23 cellular contexts compared by ENCODE assay signal in genomic region chr3:12472000-12472399, GRCh38. TPM values are rescaled to one million over a fixed set of nuclear protein-coding genes. Genes with fewer than 3 reads are reported as not detected.
A peak's percentile ranks its signal among the peaks of the same experiment; 100 is the strongest.
DNase-seq lines count a peak whose midpoint lies in the region; ATAC-seq, FAIRE-seq and TF ChIP-seq lines count a peak whose summit lies in the region.
"Had no signal": no experiment of that assay in that cellular context is flagged by ENCODE, and none has a peak within 500 bp of the region (broad histone marks: within the 10 kb centered on the region; RNA-seq: fewer than 3 reads in every experiment).

No MANE protein-coding gene starts in this region.

- no peak overlapping the region for H4K8ac ChIP-seq in H1 (ENCODE audit: extremely low read depth, insufficient read depth, low read length)

- no peak overlapping the region for H3K18ac ChIP-seq in H1 (ENCODE audit: extremely low read depth, low read length)

- no peak overlapping the region for H3K14ac ChIP-seq in H1 (ENCODE audit: insufficient read length)

- H3K9ac ChIP-seq in HCT116 (ENCODE audit: low read length) = peak overlapping the region; percentile 41; the same call in 1 of the 2 replicates
- H3K9ac ChIP-seq in H1 (replicated peaks in 1 of 4; ENCODE audit: extremely low read depth in 1 of 4, low read depth in 3 of 4, low read length in 3 of 4) = no peak overlapping the region

- H3K9me2 ChIP-seq in HCT116 (ENCODE audit: insufficient read depth) = no peaks in the 10 kb centered on the region

- TF ChIP-seq RAD21 in A549 (conservative IDR thresholded peaks at IDR 0.05 in 1 of 2, IDR thresholded peaks at IDR 0.05 in 1 of 2) (no peak), HCT116 (IDR thresholded peaks at IDR 0.05; ENCODE audit: low read depth) (no peak), H1 (IDR thresholded peaks at IDR 0.05 in 1 of 2, conservative IDR thresholded peaks at IDR 0.05 in 1 of 2; ENCODE audit: low read depth in 2 of 2, low read length in 2 of 2) (no peak)

- H2BK5ac ChIP-seq in H1 (ENCODE audit: low read depth, low read length) = no peak overlapping the region

- TF ChIP-seq EP300 in A549 (IDR thresholded peaks at IDR 0.05) (no peak), H1 (IDR thresholded peaks at IDR 0.05; ENCODE audit: borderline replicate concordance in 1 of 2, low read depth in 2 of 2, low read length in 2 of 2) (no peak)

- H3K79me2 ChIP-seq in HCT116 (ENCODE audit: insufficient read depth, low read length) (no peaks in the 10 kb centered on the region), H1 (ENCODE audit: control insufficient read depth in 1 of 2, insufficient read depth in 2 of 2, low read length in 2 of 2) (no peaks in the 10 kb centered on the region)

- BruUV-seq in HCT116 (replicated peaks; lab: Mats Ljungman, UMichigan) = no TSS peak

- no peak for TF ChIP-seq CTCF in A549 (IDR thresholded peaks at IDR 0.05)
- TF ChIP-seq CTCF in HCT116 (IDR thresholded peaks at IDR 0.05 in 2 of 3, conservative IDR thresholded peaks at IDR 0.05 in 1 of 3; ENCODE audit: borderline replicate concordance in 1 of 3, insufficient read depth in 1 of 3, low read depth in 2 of 3, low read length in 2 of 3) = no peak
- no peak for TF ChIP-seq CTCF in RWPE1 (conservative IDR thresholded peaks at IDR 0.05; ENCODE audit: low read depth)
- TF ChIP-seq CTCF in H1 (IDR thresholded peaks at IDR 0.05; ENCODE audit: control extremely low read depth in 1 of 3, insufficient read depth in 1 of 3, low read depth in 1 of 3, low read length in 3 of 3) = no peak

- H2AFZ ChIP-seq in HCT116 (ENCODE audit: low read depth, low read length, poor library complexity, severe bottlenecking) (no peak overlapping the region), H1 (ENCODE audit: low read length) (no peak overlapping the region)

- H4K91ac ChIP-seq in H1 (replicated peaks; ENCODE audit: insufficient read length, low read length) = no peak overlapping the region

- no peak for ATAC-seq in A549
- no peak for ATAC-seq in HCT116

- no peaks in the 10 kb centered on the region for H3K23me2 ChIP-seq in H1 (ENCODE audit: low read depth, low read length)

- no peak overlapping the region for H3K4me3 ChIP-seq in A549
- no peak overlapping the region for H3K4me3 ChIP-seq in HCT116 (replicated peaks in 1 of 2; ENCODE audit: low read depth in 1 of 2, low read length in 2 of 2)
- H3K4me3 ChIP-seq in H1 (ENCODE audit: extremely low read depth in 1 of 4, insufficient read depth in 2 of 4, low read depth in 3 of 4, low read length in 4 of 4) = no peak overlapping the region
- H3K4me3 ChIP-seq: GM23338, HAP-1, Peyer's patch, SK-N-MC had no signal

- no peak overlapping the region for H3K23ac ChIP-seq in H1 (ENCODE audit: insufficient read length)

- H3K79me1 ChIP-seq in H1 (ENCODE audit: low read depth, low read length) = no peaks in the 10 kb centered on the region

- intact Hi-C loops in HCT116 (cut with micrococcal nuclease) = loop anchor here (1.0 to 5.0 kb wide), 3 partner anchors 29 to 185 kb away; partner anchors contain the start of gene PPARG

- no peak overlapping the region for H2BK15ac ChIP-seq in H1 (ENCODE audit: low read length)

- peaks cover 38% of the 10 kb centered on the region for H3K4me1 ChIP-seq in A549
- peaks cover 26 to 56% of the 10 kb centered on the region in 2 experiments for H3K4me1 ChIP-seq in HCT116 (ENCODE audit: control insufficient read depth in 1 of 2, insufficient read depth in 2 of 2, low read length in 2 of 2)
- H3K4me1 ChIP-seq in H1 (replicated peaks in 1 of 4; ENCODE audit: control insufficient read depth in 3 of 4, insufficient read depth in 4 of 4, low read length in 3 of 4) = peaks cover 0 to 4% (median 0%) of the 10 kb centered on the region in 4 experiments; a peak in 2 of 7 replicates
- H3K4me1 ChIP-seq: HAP-1, Peyer's patch had no signal

- RAD21 ChIA-PET in HCT116 (lab: Charles Lee; ENCODE audit: low non-redundant PET in 1 of 2, low total read pairs in 2 of 2, uncharacterized antibody in 2 of 2, unreplicated experiment in 2 of 2) = no interaction called here

- 88% methylated on average over 8 of the region's 8 CpGs for WGBS in A549 (ENCODE audit: missing lambda C conversion rate)
- 77% methylated on average over 8 of the region's 8 CpGs; no CpG with 5 or more reads in 1 of the 2 experiments for WGBS in H1 (ENCODE audit: extremely low coverage in 1 of 2, insufficient coverage in 1 of 2, insufficient read length in 1 of 2, insufficient replicate concordance in 2 of 2, low coverage in 1 of 2, low lambda C conversion rate in 2 of 2, missing lambda C conversion rate in 1 of 2), 2 experiments

- H2AK5ac ChIP-seq in H1 (ENCODE audit: low read depth, low read length) = no peak overlapping the region

- TF ChIP-seq POLR2A in A549 (IDR thresholded peaks at IDR 0.05; ENCODE audit: low read length) = no peak
- no peak for TF ChIP-seq POLR2A in HCT116 (IDR thresholded peaks at IDR 0.05; ENCODE audit: borderline replicate concordance, extremely low read depth, insufficient read depth, insufficient read length)
- TF ChIP-seq POLR2A in H1 (IDR thresholded peaks at IDR 0.05; ENCODE audit: control extremely low read depth in 1 of 2, low read depth in 2 of 2, low read length in 2 of 2) = no peak

- H3K4me2 ChIP-seq in A549 (peak overlapping the region; percentile 67), HCT116 (ENCODE audit: low read length) (peak overlapping the region; percentile 72), H1 (ENCODE audit: insufficient read depth in 1 of 2, low read depth in 2 of 2, low read length in 2 of 2) (no peak overlapping the region)
- H3K4me2 ChIP-seq: GM23338 had no signal

- H2BK120ac ChIP-seq in H1 (replicated peaks; ENCODE audit: low read depth, low read length) = no peak overlapping the region

- no peak overlapping the region for H4K5ac ChIP-seq in H1 (ENCODE audit: insufficient read length, low read depth, low read length)

- peak overlapping the region; percentile 73 to 84 for H3K27ac ChIP-seq in A549
- peak overlapping the region; percentile 72 for H3K27ac ChIP-seq in HCT116 (ENCODE audit: low read depth, low read length)
- H3K27ac ChIP-seq in RWPE1 = peak overlapping the region; percentile 38; the same call in 1 of the 2 replicates
- no peak overlapping the region for H3K27ac ChIP-seq in H1 (ENCODE audit: low read depth, low read length)
- H3K27ac ChIP-seq: C4-2B, HL-60, Peyer's patch, SK-N-MC had no signal

- DNase-seq in A549 (ENCODE audit: low read depth in 1 of 2, low spot score in 1 of 2) (no peak), HCT116 (ENCODE audit: low read depth, low spot score) (no peak), RWPE1 (ENCODE audit: low spot score) (no peak), H1 (ENCODE audit: low read depth in 1 of 2, low spot score in 2 of 2) (no peak), AML-193 (lab: John Stamatoyannopoulos, UW) (no peak), NCI-H774 (lab: John Stamatoyannopoulos, UW) (no peak), hepatic stellate cell (ENCODE audit: low spot score) (no peak)
- DNase-seq: Caco-2; CD8-positive, alpha-beta T cell; GF-D8; KBM-7; NCI-H1105 treated with DMSO at 0.1 percent for 48 hours; NCI-H2029; NCI-H446 treated with DMSO at 0.1 percent for 48 hours; NCI-H526; SIG-M5 had no signal

- CTCF ChIA-PET in A549 (lab: Yijun Ruan, JAX) (interaction anchor here (1.0 to 12.5 kb wide), 7 partner anchors 8 to 333 kb away, joined by 3 to 342 read pairs (median 3); no protein-coding TSS in a partner anchor), HCT116 (lab: Charles Lee) (interaction anchor here (3.8 kb wide), 1 partner anchor 8 kb away, joined by 23 read pairs; no protein-coding TSS in a partner anchor), RWPE1 (lab: Yijun Ruan, JAX) (interaction anchor here (0.6 kb wide), 2 partner anchors 69 to 353 kb away, joined by 3 to 6 read pairs; no protein-coding TSS in a partner anchor), H1 (lab: Charles Lee; ENCODE audit: partially characterized antibody) (interaction anchor here (1.2 to 5.3 kb wide), 4 partner anchors 8 to 333 kb away, joined by 3 to 25 read pairs (median 13); no protein-coding TSS in a partner anchor)

- H3K36me3 ChIP-seq in HCT116 (ENCODE audit: control insufficient read depth in 1 of 2, insufficient read depth in 2 of 2, low read length in 2 of 2) = no peaks in the 10 kb centered on the region
- no peaks in the 10 kb centered on the region for H3K36me3 ChIP-seq in H1 (ENCODE audit: control insufficient read depth in 2 of 4, insufficient read depth in 4 of 4, low read length in 3 of 4)
- H3K36me3 ChIP-seq: HAP-1, Peyer's patch had no signal

- no peaks in the 10 kb centered on the region for H3K9me3 ChIP-seq in A549
- no peaks in the 10 kb centered on the region for H3K9me3 ChIP-seq in HCT116 (ENCODE audit: control insufficient read depth in 1 of 2, insufficient read depth in 1 of 2, low read depth in 1 of 2, low read length in 2 of 2)
- no peaks in the 10 kb centered on the region for H3K9me3 ChIP-seq in H1 (ENCODE audit: insufficient read depth in 2 of 2, low read depth in 1 of 2, low read length in 1 of 2)
- H3K9me3 ChIP-seq: Caco-2, HAP-1, Peyer's patch had no signal

- H2BK20ac ChIP-seq in H1 (ENCODE audit: low read length) = no peak overlapping the region

- H2BK12ac ChIP-seq in H1 (ENCODE audit: low read depth, low read length) = no peak overlapping the region

- no peaks in the 10 kb centered on the region for H4K20me1 ChIP-seq in HCT116 (ENCODE audit: insufficient read depth)
- no peaks in the 10 kb centered on the region for H4K20me1 ChIP-seq in H1 (replicated peaks in 1 of 2; ENCODE audit: control insufficient read depth in 1 of 2, insufficient read depth in 2 of 2, low read length in 2 of 2)

- POLR2A ChIA-PET in A549 (lab: Yijun Ruan, JAX) = interaction anchor here (0.9 kb wide), 1 partner anchor 12 kb away, joined by 3 read pairs; the partner anchor contains the start of gene TSEN2
- POLR2A ChIA-PET in HCT116 (lab: Charles Lee) = interaction anchor here (1.7 kb wide), 1 partner anchor 12 kb away, joined by 4 read pairs; the partner anchor contains the start of gene TSEN2
- POLR2A ChIA-PET in RWPE1 (lab: Yijun Ruan, JAX; ENCODE audit: low non-redundant PET) = no interaction called here
- POLR2A ChIA-PET in H1 (lab: Charles Lee; ENCODE audit: partially characterized antibody) = interaction anchor here (1.7 kb wide), 1 partner anchor 11 kb away, joined by 4 read pairs; no protein-coding TSS in a partner anchor

- no peaks in the 10 kb centered on the region for H3K27me3 ChIP-seq in HCT116 (ENCODE audit: insufficient read depth, low read length)
- no peaks in the 10 kb centered on the region for H3K27me3 ChIP-seq in H1 (replicated peaks in 1 of 4; ENCODE audit: control insufficient read depth in 3 of 4, extremely low read depth in 1 of 4, insufficient read depth in 3 of 4, low read length in 3 of 4)
- H3K27me3 ChIP-seq: Peyer's patch had no signal

- H3K4ac ChIP-seq in H1 (replicated peaks; ENCODE audit: insufficient read length, low read depth, low read length) = no peak overlapping the region

- H3K56ac ChIP-seq in H1 (replicated peaks; ENCODE audit: insufficient read length, low read depth, low read length) = no peak overlapping the region

- FAIRE-seq in A549 (lab: Jason Lieb, UNC) (no peak), H1 (lab: Jason Lieb, UNC) (no peak)
- FAIRE-seq: GM12891 had no signal

RNA-seq across cellular contexts. Expression of gene TSEN2, which starts 12.3 kb away (rescaled TPM):
- polyA plus RNA-seq in A549 (2011; rRNA removed) (29.8 and 33.1 TPM in 2 replicates), A549 (2017; fragmentation: RNase III; extraction: RNeasy Plus Mini Kit Qiagen cat#74134 plus additional on column Dnase treatment) (24.2 to 27.1 TPM (median 24.9 TPM) in 3 replicates), H1 (2011; rRNA removed) (15.1 and 16.1 TPM in 2 replicates)
- polyA plus RNA-seq in A549 (2012; cell fraction: cytosol; rRNA removed) = 15.5 and 15.6 TPM in 2 replicates
- 21.9 and 38.9 TPM in 2 replicates for polyA plus RNA-seq in A549 (2012; cell fraction: nucleus; rRNA removed)
- polyA minus RNA-seq in A549 (2011; rRNA and poly(A)+ RNA removed) = 26.6 and 32.2 TPM in 2 replicates
- 35.5 TPM for total RNA-seq in HCT116 (2021; ENCODE audit: unreplicated experiment)
- polyA plus RNA-seq in HCT116 (2012) = 16.1 and 21.7 TPM in 2 replicates
- total RNA-seq in H1 (2021; fragmentation: NEBNext Ultra II Directional; extraction: Animal tissue kit (Norgen Biotek cat#: 25700)) = 22.4 and 22.6 TPM in 2 replicates
- polyA plus RNA-seq in H1 (2011; cell fraction: cytosol; rRNA removed) = 19.9 TPM
- polyA plus RNA-seq in H1 (2011; cell fraction: nucleus; rRNA removed) = 25.3 TPM
- polyA plus RNA-seq in H1 (2012, experiment 1 of 2) = 18.6 to 29.2 TPM (median 20.1 TPM) in 4 replicates
- polyA plus RNA-seq in H1 (2012, experiment 2 of 2) = 3.7 TPM
- 12.7 TPM for polyA plus RNA-seq in H1 (2013, experiment 1 of 2)
- 13.0 TPM for polyA plus RNA-seq in H1 (2013, experiment 2 of 2)
- polyA minus RNA-seq in H1 (2011; rRNA and poly(A)+ RNA removed) = 24.3 and 25.5 TPM in 2 replicates
- polyA minus RNA-seq in H1 (2011; cell fraction: cytosol; rRNA and poly(A)+ RNA removed) = 17.8 TPM
- polyA minus RNA-seq in H1 (2011; cell fraction: nucleus; rRNA and poly(A)+ RNA removed) = 34.5 TPM

Comparison
In these comparisons a context has a peak if more than half of its experiments do, and no peak if none do; other contexts are left out.
1. H3K4me2 ChIP-seq: peak in A549 (single experiment) and HCT116 (single experiment); none in H1 (0 of 2).
2. Of the 18 proteins assayed by ChIP-seq in both H1 and A549: peak only in H1: KDM1A; only in A549: none; in both: none; in neither: 17.